1 cellular context compared by ENCODE assay signal in the genomic region with DNA sequence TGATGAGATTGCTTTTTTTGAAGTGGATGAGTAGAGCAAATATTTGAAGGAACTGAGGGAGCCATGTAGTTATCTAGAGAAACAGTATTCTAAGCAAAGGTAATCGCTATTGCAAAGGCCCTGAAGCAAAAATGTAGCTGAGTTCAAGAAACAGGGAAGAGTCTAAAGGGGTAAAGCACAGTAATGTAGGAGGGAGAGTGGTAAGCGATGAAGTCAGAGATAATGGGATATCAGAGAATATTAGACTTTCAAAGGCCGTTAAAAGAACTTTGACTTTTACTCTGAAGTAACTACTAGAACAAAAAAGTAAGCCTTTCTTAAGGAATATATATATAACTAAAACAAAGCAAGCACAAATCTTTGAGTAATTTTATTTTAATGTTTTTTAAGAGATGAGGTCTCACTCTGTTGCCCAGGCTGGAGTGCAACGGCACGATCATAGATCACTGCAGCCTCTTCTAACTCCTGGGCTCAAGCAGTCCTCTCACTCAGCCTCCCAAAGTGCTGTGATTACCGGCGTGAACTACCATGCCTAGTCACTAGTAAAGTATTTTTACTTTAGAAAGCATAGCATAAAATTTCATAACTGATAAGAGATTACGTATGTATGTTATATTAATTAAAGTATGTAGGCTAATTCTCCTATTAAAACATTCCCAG.
TF ChIP-seq lines count a peak whose summit lies in the region.

No MANE protein-coding gene starts in this region.

TF ChIP-seq in WTC11, 78 proteins besides CTCF, POLR2A, EP300 and RAD21:
- no peak for TF ChIP-seq AFF4 (CRISPR knock-in tag; IDR thresholded peaks at IDR 0.05; ENCODE audit: borderline replicate concordance)
- no peak for TF ChIP-seq MXD4 (CRISPR knock-in tag; IDR thresholded peaks at IDR 0.05; ENCODE audit: borderline replicate concordance)
- no peak for TF ChIP-seq NFYB (CRISPR knock-in tag; conservative IDR thresholded peaks at IDR 0.05; ENCODE audit: low read depth)
- TF ChIP-seq, protein P1, sequence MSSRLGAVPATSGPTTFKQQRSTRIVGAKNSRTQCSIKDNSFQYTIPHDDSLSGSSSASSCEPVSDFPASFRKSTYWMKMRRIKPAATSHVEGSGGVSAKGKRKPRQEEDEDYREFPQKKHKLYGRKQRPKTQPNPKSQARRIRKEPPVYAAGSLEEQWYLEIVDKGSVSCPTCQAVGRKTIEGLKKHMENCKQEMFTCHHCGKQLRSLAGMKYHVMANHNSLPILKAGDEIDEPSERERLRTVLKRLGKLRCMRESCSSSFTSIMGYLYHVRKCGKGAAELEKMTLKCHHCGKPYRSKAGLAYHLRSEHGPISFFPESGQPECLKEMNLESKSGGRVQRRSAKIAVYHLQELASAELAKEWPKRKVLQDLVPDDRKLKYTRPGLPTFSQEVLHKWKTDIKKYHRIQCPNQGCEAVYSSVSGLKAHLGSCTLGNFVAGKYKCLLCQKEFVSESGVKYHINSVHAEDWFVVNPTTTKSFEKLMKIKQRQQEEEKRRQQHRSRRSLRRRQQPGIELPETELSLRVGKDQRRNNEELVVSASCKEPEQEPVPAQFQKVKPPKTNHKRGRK (CRISPR knock-in tag; IDR thresholded peaks at IDR 0.05; ENCODE audit: borderline replicate concordance) = no peak
- no peak for TF ChIP-seq KAT7 (CRISPR knock-in tag; IDR thresholded peaks at IDR 0.05; ENCODE audit: borderline replicate concordance)
- no peak for TF ChIP-seq NR2C2 (CRISPR knock-in tag; IDR thresholded peaks at IDR 0.05)
- no peak for TF ChIP-seq STAT6 (CRISPR knock-in tag; conservative IDR thresholded peaks at IDR 0.05; ENCODE audit: low read depth)
- TF ChIP-seq PRRX2 (CRISPR knock-in tag; IDR thresholded peaks at IDR 0.05) = no peak
- TF ChIP-seq SOX15 (CRISPR knock-in tag; IDR thresholded peaks at IDR 0.05) = no peak
- TF ChIP-seq CREM (CRISPR knock-in tag; IDR thresholded peaks at IDR 0.05) = no peak
- TF ChIP-seq USF1 (CRISPR knock-in tag; IDR thresholded peaks at IDR 0.05) = no peak
- TF ChIP-seq ZNF396 (CRISPR knock-in tag; IDR thresholded peaks at IDR 0.05; ENCODE audit: borderline replicate concordance) = no peak
